24 cellular contexts compared by ENCODE assay signal in genomic region chr16:50925758-50926357, GRCh38.
DNase-seq lines count a peak whose midpoint lies in the region; ATAC-seq and TF ChIP-seq lines count a peak whose summit lies in the region.
"Had no signal": no experiment of that assay in that cellular context is flagged by ENCODE, and none has a peak within 500 bp of the region (broad histone marks: within the 10 kb centered on the region; RNA-seq: fewer than 3 reads in every experiment).

No MANE protein-coding gene starts in this region.

- H3K27me3 ChIP-seq in foreskin keratinocyte: no peaks in the 10 kb centered on the region
- no peaks in the 10 kb centered on the region for H3K27me3 ChIP-seq in testis
- H3K27me3 ChIP-seq in left ventricle myocardium inferior (ENCODE audit: low read depth): peaks cover 61% of the 10 kb centered on the region
- H3K27me3 ChIP-seq: gastrocnemius medialis, upper lobe of left lung had no signal

- no peak for TF ChIP-seq POLR2A in testis (IDR thresholded peaks at IDR 0.05)

- DNase-seq in HPDE6-E6E7 (ENCODE audit: extremely low spot score) (peak; percentile 84), astrocyte of the spinal cord (ENCODE audit: low read depth, low spot score) (peak; percentile 1), foreskin keratinocyte (peak; percentile 75 to 85), renal cortical epithelial cell (ENCODE audit: low read depth) (peak; percentile 79), testis (no peak), left ventricle myocardium inferior (no peak)
- no peak for DNase-seq in central memory CD4-positive, alpha-beta T cell
- DNase-seq: activated naive CD4-positive, alpha-beta T cell; activated T-cell treated with anti-CD3 and anti-CD28 coated beads, Interleukin-2, amount 50 U/mL, for 24 hours; dorsolateral prefrontal cortex; gastrocnemius medialis; HFFc6; hippocampal formation; immature natural killer cell; lower lobe of right lung; MV-4-11; NCI-H2171; NCI-H524 treated with DMSO at 0.1 percent for 48 hours; RPMI8226; T-helper 17 cell; upper lobe of left lung had no signal

- intact Hi-C loops in testis (cut with DNase I; ENCODE audit: low total_unique reads): no loop called here
- intact Hi-C loops in left ventricle myocardium inferior (cut with micrococcal nuclease): no loop called here

- H3K4me3 ChIP-seq in astrocyte of the spinal cord (ENCODE audit: low read depth, low read length): no peak overlapping the region
- H3K4me3 ChIP-seq in testis: no peak overlapping the region
- no peak overlapping the region for H3K4me3 ChIP-seq in left ventricle myocardium inferior
- H3K4me3 ChIP-seq: dorsolateral prefrontal cortex, gastrocnemius medialis, lower lobe of right lung, SK-N-MC, upper lobe of left lung had no signal

- peaks cover 21% of the 10 kb centered on the region for H3K4me1 ChIP-seq in foreskin keratinocyte
- no peaks in the 10 kb centered on the region for H3K4me1 ChIP-seq in testis
- H3K4me1 ChIP-seq in left ventricle myocardium inferior: no peaks in the 10 kb centered on the region
- H3K4me1 ChIP-seq: gastrocnemius medialis, lower lobe of right lung, upper lobe of left lung had no signal

- in situ Hi-C loops in astrocyte of the spinal cord (cut with HindIII; ENCODE audit: low sequenced_read_pairs): no loop called here

- H3K27ac ChIP-seq in foreskin keratinocyte (peak overlapping the region; percentile 72), testis (no peak overlapping the region), left ventricle myocardium inferior (replicated peaks) (no peak overlapping the region)
- H3K27ac ChIP-seq: dorsolateral prefrontal cortex, gastrocnemius medialis, KMS-11, lower lobe of right lung, SK-N-MC, upper lobe of left lung had no signal

- H3K36me3 ChIP-seq in testis (ENCODE audit: low read depth, missing control alignments) (no peaks in the 10 kb centered on the region), left ventricle myocardium inferior (no peaks in the 10 kb centered on the region)
- H3K36me3 ChIP-seq: gastrocnemius medialis, lower lobe of right lung, upper lobe of left lung had no signal

- ATAC-seq in foreskin keratinocyte (peak; percentile 88), GM18873 (IDR thresholded peaks at IDR 0.05; ENCODE audit: low FRiP score, unreplicated experiment) (no peak)
- ATAC-seq: gastrocnemius medialis, T-helper 17 cell had no signal

- TF ChIP-seq CTCF in astrocyte of the spinal cord (IDR thresholded peaks at IDR 0.05; ENCODE audit: low read depth, low read length) (no peak), foreskin keratinocyte (conservative IDR thresholded peaks at IDR 0.05) (no peak), testis (IDR thresholded peaks at IDR 0.05) (no peak), left ventricle myocardium inferior (IDR thresholded peaks at IDR 0.05; ENCODE audit: borderline replicate concordance) (no peak)

- 80 to 84% methylated on average over 7 of the region's 7 CpGs for WGBS in testis, 2 donors

- no peaks in the 10 kb centered on the region for H3K9me3 ChIP-seq in testis
- no peaks in the 10 kb centered on the region for H3K9me3 ChIP-seq in left ventricle myocardium inferior (replicated peaks)
- H3K9me3 ChIP-seq: gastrocnemius medialis, lower lobe of right lung, upper lobe of left lung had no signal

Comparison
In these comparisons a context has a peak if more than half of its experiments do, and no peak if none do; other contexts are left out.
1. DNase-seq: peak in HPDE6-E6E7 (single experiment), astrocyte of the spinal cord (single experiment), foreskin keratinocyte (2 of 2) and renal cortical epithelial cell (single experiment); none in testis (single experiment), left ventricle myocardium inferior (single experiment) and central memory CD4-positive, alpha-beta T cell (single experiment).